11 cellular contexts compared by ENCODE assay signal in the genomic region with DNA sequence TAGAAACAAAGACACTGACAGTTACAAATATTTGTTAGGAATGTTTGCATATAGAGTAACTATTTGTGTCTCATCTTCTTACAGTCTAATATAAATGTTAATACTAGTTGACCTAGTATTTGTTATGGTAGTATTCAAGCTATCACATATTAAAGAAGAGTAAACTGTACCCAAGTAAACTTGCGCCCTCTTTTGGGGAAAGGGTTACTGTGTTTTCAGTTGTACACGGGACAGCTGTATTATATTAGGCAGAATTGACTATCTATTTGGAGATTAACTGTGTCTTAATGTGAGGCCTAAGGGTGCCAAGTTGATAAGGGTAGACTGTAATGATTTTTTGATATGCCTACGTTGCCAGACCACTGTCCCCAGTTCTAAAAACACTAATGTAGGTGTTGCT.
A peak's percentile ranks its signal among the peaks of the same experiment; 100 is the strongest.
DNase-seq lines count a peak whose midpoint lies in the region; ATAC-seq, FAIRE-seq and TF ChIP-seq lines count a peak whose summit lies in the region.
"Had no signal": no experiment of that assay in that cellular context is flagged by ENCODE, and none has a peak within 500 bp of the region (broad histone marks: within the 10 kb centered on the region; RNA-seq: fewer than 3 reads in every experiment).

No MANE protein-coding gene starts in this region.

- no peak overlapping the region for H3K18ac ChIP-seq in neuronal stem cell (ENCODE audit: low read length)

- no peak overlapping the region for H2BK15ac ChIP-seq in neuronal stem cell (ENCODE audit: low read length)

- no peak overlapping the region for H4K8ac ChIP-seq in neuronal stem cell (ENCODE audit: low read depth, low read length)

- no peak overlapping the region for H2AK5ac ChIP-seq in neuronal stem cell (ENCODE audit: low read depth, low read length)

- H4K20me1 ChIP-seq in HepG2 (ENCODE audit: insufficient read depth, low read length), result no peaks in the 10 kb centered on the region

- no peak overlapping the region for H2AFZ ChIP-seq in HepG2 (ENCODE audit: low read length)
- H2AFZ ChIP-seq in neuronal stem cell (ENCODE audit: low read length), result no peak overlapping the region

- CTCF ChIA-PET in HepG2 (lab: Yijun Ruan, JAX; ENCODE audit: low intra/inter-chr PET ratio, low total read pairs), result interaction anchor here (2.2 kb wide), 1 partner anchor 47 kb away, joined by 11 read pairs; no protein-coding TSS in a partner anchor

- intact Hi-C loops in HepG2 (cut with micrococcal nuclease; ENCODE audit: unreplicated experiment), result loop anchor here (1.0 to 5.0 kb wide), 3 partner anchors 47 to 190 kb away; no protein-coding TSS in a partner anchor

- peak; percentile 22 for ATAC-seq in HG03457 (IDR thresholded peaks at IDR 0.05; ENCODE audit: unreplicated experiment)
- ATAC-seq in SK-N-SH treated with all-trans-retinoic acid at 6 μM for 48 hours, result peak; percentile 50; the same call in 2 of the 3 replicates
- peak; percentile 56; the same call in 2 of the 3 replicates for ATAC-seq in HepG2
- no peak for ATAC-seq in GM19397 (IDR thresholded peaks at IDR 0.05; ENCODE audit: unreplicated experiment)
- no peak for ATAC-seq in HG03571 (IDR thresholded peaks at IDR 0.05; ENCODE audit: unreplicated experiment)

- no peak overlapping the region for H3K23ac ChIP-seq in neuronal stem cell (ENCODE audit: low read depth, low read length, poor library complexity)

- DNase-seq in D721Med (ENCODE audit: insufficient read length, low spot score) (no peak), HepG2 (ENCODE audit: low spot score) (peak; percentile 5), NCI-H1092 treated with DMSO at 0.1 percent for 48 hours (lab: John Stamatoyannopoulos, UW) (no peak), neuronal stem cell (ENCODE audit: low spot score) (no peak)
- DNase-seq: CD4-positive, alpha-beta T cell; NCI-H2081 treated with DMSO at 0.1 percent for 48 hours; stimulated activated naive CD4-positive, alpha-beta T cell treated with Interleukin-2 at 50 U/mL for 16 hours had no signal

- in situ Hi-C loops in HepG2 (cut with HindIII; ENCODE audit: extremely low pct_ligation_motif_present, low pct_unique_long_range_greater_than_20kb), result loop anchor here (5.0 kb wide), 1 partner anchor 45 kb away; no protein-coding TSS in a partner anchor

- no peak overlapping the region for H3K4me2 ChIP-seq in HepG2 (ENCODE audit: low read depth, low read length)
- no peak overlapping the region for H3K4me2 ChIP-seq in neuronal stem cell (ENCODE audit: insufficient read depth, low read length, poor library complexity, severe bottlenecking)

- no peak overlapping the region for H2BK120ac ChIP-seq in neuronal stem cell (ENCODE audit: low read depth, low read length)

- no peak overlapping the region for H3K14ac ChIP-seq in neuronal stem cell (ENCODE audit: low read length)

- H3K4me1 ChIP-seq in HepG2 (ENCODE audit: insufficient read depth, low read length), result no peaks in the 10 kb centered on the region
- H3K4me1 ChIP-seq in neuronal stem cell (ENCODE audit: control insufficient read depth in 2 of 2, insufficient read depth in 1 of 2, low read depth in 1 of 2, low read length in 2 of 2), result peaks cover 0 to 2% of the 10 kb centered on the region in 2 donors

- H4K91ac ChIP-seq in neuronal stem cell (ENCODE audit: low read depth, low read length, poor library complexity), result no peak overlapping the region

- 0% methylated on average over 3 of the region's 3 CpGs for WGBS in HepG2 (ENCODE audit: low lambda C conversion rate)
- WGBS in neuronal stem cell (ENCODE audit: extremely low coverage in 2 of 2, insufficient read length in 2 of 2, insufficient replicate concordance in 1 of 2), 2 donors, result no CpG with 5 or more reads among the region's 3 CpGs

- H3K27me3 ChIP-seq in HepG2 (ENCODE audit: control insufficient read depth in 1 of 2, insufficient read depth in 2 of 2, low read length in 2 of 2), result no peaks in the 10 kb centered on the region
- H3K27me3 ChIP-seq in neuronal stem cell (ENCODE audit: control insufficient read depth in 3 of 3, insufficient read depth in 3 of 3, low read depth in 1 of 3, low read length in 3 of 3), result no peaks in the 10 kb centered on the region

- no peak overlapping the region for H2BK12ac ChIP-seq in neuronal stem cell (ENCODE audit: low read length)

- BruUV-seq in HepG2 (replicated peaks; lab: Mats Ljungman, UMichigan), result no TSS peak

- no peaks in the 10 kb centered on the region for H3K36me3 ChIP-seq in HepG2 (replicated peaks in 1 of 2; ENCODE audit: control insufficient read depth in 1 of 2, insufficient read depth in 2 of 2, low read length in 2 of 2)
- H3K36me3 ChIP-seq in neuronal stem cell (replicated peaks in 1 of 2; ENCODE audit: control insufficient read depth in 2 of 2, insufficient read depth in 2 of 2, low read length in 2 of 2), result no peaks in the 10 kb centered on the region

- TF ChIP-seq EP300 in HepG2 (IDR thresholded peaks at IDR 0.05; ENCODE audit: low read depth in 2 of 2, low read length in 2 of 2) (no peak), HepG2 (CRISPR knock-in tag; IDR thresholded peaks at IDR 0.05; ENCODE audit: borderline replicate concordance) (no peak)

- no peaks in the 10 kb centered on the region for H3K79me1 ChIP-seq in neuronal stem cell (ENCODE audit: low read depth, low read length)

- no peak for TF ChIP-seq POLR2A in HepG2 (IDR thresholded peaks at IDR 0.05; ENCODE audit: insufficient read depth in 1 of 2, low read depth in 2 of 2, low read length in 2 of 2)

- no peak overlapping the region for H3K4me3 ChIP-seq in HepG2 (replicated peaks in 1 of 3; ENCODE audit: insufficient read depth in 1 of 3, low read depth in 2 of 3, low read length in 3 of 3)
- H3K4me3 ChIP-seq in neuronal stem cell (ENCODE audit: low read length in 2 of 2), result no peak overlapping the region

- H2BK5ac ChIP-seq in neuronal stem cell (ENCODE audit: low read length), result no peak overlapping the region

- POLR2A ChIA-PET in HepG2 (lab: Yijun Ruan, JAX), result no interaction called here

- H3K4ac ChIP-seq in neuronal stem cell (ENCODE audit: low read length), result no peak overlapping the region

- H3K9ac ChIP-seq in HepG2 (ENCODE audit: insufficient read depth, low read depth, low read length) (no peak overlapping the region), neuronal stem cell (ENCODE audit: low read depth, low read length, poor library complexity) (no peak overlapping the region)

- no peaks in the 10 kb centered on the region for H3K9me3 ChIP-seq in HepG2 (ENCODE audit: low read length)
- H3K9me3 ChIP-seq in neuronal stem cell (replicated peaks in 1 of 2; ENCODE audit: control insufficient read depth in 2 of 2, insufficient read depth in 1 of 2, low read depth in 1 of 2, low read length in 2 of 2), result no peaks in the 10 kb centered on the region

- TF ChIP-seq CTCF in D721Med (IDR thresholded peaks at IDR 0.05; ENCODE audit: insufficient read depth, missing control alignments) (peak; percentile 36), HepG2 (CRISPR knock-in tag; IDR thresholded peaks at IDR 0.05) (peak; percentile 14; the same call in 1 of the 2 replicates)

- TF ChIP-seq RAD21 in HepG2 (CRISPR knock-in tag; IDR thresholded peaks at IDR 0.05), result no peak

- FAIRE-seq in D721Med (lab: Jason Lieb, UNC) (no peak), HepG2 (lab: Jason Lieb, UNC) (no peak)

- H3K27ac ChIP-seq in HepG2 (ENCODE audit: extremely low read length, insufficient read depth, low read length) (no peak overlapping the region), neuronal stem cell (replicated peaks; ENCODE audit: low read length) (no peak overlapping the region)

- H3K79me2 ChIP-seq in HepG2 (ENCODE audit: insufficient read depth, low read length), result no peaks in the 10 kb centered on the region

TF ChIP-seq in SK-N-SH treated with all-trans-retinoic acid at 6 μM for 48 hours, 23 proteins besides CTCF, POLR2A, EP300 and RAD21 (continues in another document):
- TF ChIP-seq ISL1 (CRISPR knock-in tag; IDR thresholded peaks at IDR 0.05), result no peak
- TF ChIP-seq ZNF565 (CRISPR knock-in tag; conservative IDR thresholded peaks at IDR 0.05; ENCODE audit: low read depth), result no peak
- TF ChIP-seq, protein P1, sequence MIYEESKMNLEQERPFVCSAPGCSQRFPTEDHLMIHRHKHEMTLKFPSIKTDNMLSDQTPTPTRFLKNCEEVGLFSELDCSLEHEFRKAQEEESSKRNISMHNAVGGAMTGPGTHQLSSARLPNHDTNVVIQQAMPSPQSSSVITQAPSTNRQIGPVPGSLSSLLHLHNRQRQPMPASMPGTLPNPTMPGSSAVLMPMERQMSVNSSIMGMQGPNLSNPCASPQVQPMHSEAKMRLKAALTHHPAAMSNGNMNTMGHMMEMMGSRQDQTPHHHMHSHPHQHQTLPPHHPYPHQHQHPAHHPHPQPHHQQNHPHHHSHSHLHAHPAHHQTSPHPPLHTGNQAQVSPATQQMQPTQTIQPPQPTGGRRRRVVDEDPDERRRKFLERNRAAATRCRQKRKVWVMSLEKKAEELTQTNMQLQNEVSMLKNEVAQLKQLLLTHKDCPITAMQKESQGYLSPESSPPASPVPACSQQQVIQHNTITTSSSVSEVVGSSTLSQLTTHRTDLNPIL (CRISPR knock-in tag; IDR thresholded peaks at IDR 0.05; ENCODE audit: low read depth), result no peak
- no peak for TF ChIP-seq CSDC2 (CRISPR knock-in tag; IDR thresholded peaks at IDR 0.05)
- no peak for TF ChIP-seq BACH2 (CRISPR knock-in tag; IDR thresholded peaks at IDR 0.05; ENCODE audit: borderline replicate concordance)
- TF ChIP-seq SNAI2 (CRISPR knock-in tag; IDR thresholded peaks at IDR 0.05), result no peak

TF ChIP-seq in HepG2, 621 proteins besides CTCF, POLR2A, EP300 and RAD21 (continues in another document):
- TF ChIP-seq, protein P2, sequence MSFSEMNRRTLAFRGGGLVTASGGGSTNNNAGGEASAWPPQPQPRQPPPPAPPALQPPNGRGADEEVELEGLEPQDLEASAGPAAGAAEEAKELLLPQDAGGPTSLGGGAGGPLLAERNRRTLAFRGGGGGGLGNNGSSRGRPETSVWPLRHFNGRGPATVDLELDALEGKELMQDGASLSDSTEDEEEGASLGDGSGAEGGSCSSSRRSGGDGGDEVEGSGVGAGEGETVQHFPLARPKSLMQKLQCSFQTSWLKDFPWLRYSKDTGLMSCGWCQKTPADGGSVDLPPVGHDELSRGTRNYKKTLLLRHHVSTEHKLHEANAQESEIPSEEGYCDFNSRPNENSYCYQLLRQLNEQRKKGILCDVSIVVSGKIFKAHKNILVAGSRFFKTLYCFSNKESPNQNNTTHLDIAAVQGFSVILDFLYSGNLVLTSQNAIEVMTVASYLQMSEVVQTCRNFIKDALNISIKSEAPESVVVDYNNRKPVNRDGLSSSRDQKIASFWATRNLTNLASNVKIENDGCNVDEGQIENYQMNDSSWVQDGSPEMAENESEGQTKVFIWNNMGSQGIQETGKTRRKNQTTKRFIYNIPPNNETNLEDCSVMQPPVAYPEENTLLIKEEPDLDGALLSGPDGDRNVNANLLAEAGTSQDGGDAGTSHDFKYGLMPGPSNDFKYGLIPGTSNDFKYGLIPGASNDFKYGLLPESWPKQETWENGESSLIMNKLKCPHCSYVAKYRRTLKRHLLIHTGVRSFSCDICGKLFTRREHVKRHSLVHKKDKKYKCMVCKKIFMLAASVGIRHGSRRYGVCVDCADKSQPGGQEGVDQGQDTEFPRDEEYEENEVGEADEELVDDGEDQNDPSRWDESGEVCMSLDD (CRISPR knock-in tag; IDR thresholded peaks at IDR 0.05; ENCODE audit: borderline replicate concordance), result no peak
- TF ChIP-seq ATAD3A (CRISPR knock-in tag; IDR thresholded peaks at IDR 0.05) (no peak), KMT2B (CRISPR knock-in tag; IDR thresholded peaks at IDR 0.05) (no peak), ZSCAN29 (CRISPR knock-in tag; conservative IDR thresholded peaks at IDR 0.05) (no peak), ZNF451 (CRISPR knock-in tag; IDR thresholded peaks at IDR 0.05) (no peak)

Comparison
In these comparisons a context has a peak if more than half of its experiments do, and no peak if none do; other contexts are left out.
1. ATAC-seq: peak in HG03457 (single experiment), SK-N-SH treated with all-trans-retinoic acid at 6 μM for 48 hours (single experiment) and HepG2 (single experiment); none in GM19397 (single experiment) and HG03571 (single experiment).